ENCODE assay signal across 13 cellular contexts in genomic region chr18:41681138-41681881, GRCh38.
"Had no signal": no experiment of that assay in that cellular context is flagged by ENCODE, and none has a peak within 500 bp of the region (broad histone marks: within the 10 kb centered on the region; RNA-seq: fewer than 3 reads in every experiment).

No MANE protein-coding gene starts in this region.

- H3K4me1 ChIP-seq: heart right ventricle, left ventricle myocardium inferior had no signal

- H3K27me3 ChIP-seq: brain microvascular endothelial cell, heart right ventricle had no signal

- H3K27ac ChIP-seq: brain microvascular endothelial cell, esophagus squamous epithelium, heart right ventricle, left ventricle myocardium inferior, thoracic aorta had no signal

- DNase-seq: activated B cell treated with CpG ODN at 0.5 μM for 24 hours; activated CD4-positive, alpha-beta T cell treated with anti-CD3 and anti-CD28 coated beads, Interleukin-2, amount 10 ng/mL, durations not matched to agents 24 days and 14 days; activated naive CD4-positive, alpha-beta T cell treated with anti-CD3 and anti-CD28 coated beads for 36 hours; brain microvascular endothelial cell; dermis blood vessel endothelial cell; esophagus squamous epithelium; heart right ventricle; islet precursor cell; left ventricle myocardium inferior; nephron progenitor cell; stimulated activated CD4-positive, alpha-beta T cell treated with anti-CD3 and anti-CD28 coated beads, Interleukin-4, amount 100 ng/mL, for 1 hour; stimulated activated CD8-positive, alpha-beta memory T cell treated with anti-CD3 and anti-CD28 coated beads, Interleukin-4, amount 100 ng/mL, for 48 hours had no signal

- H3K4me3 ChIP-seq: esophagus squamous epithelium, heart right ventricle, left ventricle myocardium inferior, thoracic aorta had no signal

- ATAC-seq: heart right ventricle had no signal

- H3K9me3 ChIP-seq: esophagus squamous epithelium, thoracic aorta had no signal

- H3K36me3 ChIP-seq: brain microvascular endothelial cell, esophagus squamous epithelium, heart right ventricle, left ventricle myocardium inferior, thoracic aorta had no signal
